Comparison of ENCODE assay signal across 9 cellular contexts in genomic region chr19:9834302-9834725, GRCh38. TPM values are rescaled to one million over a fixed set of nuclear protein-coding genes. Genes with fewer than 3 reads are reported as not detected.
DNase-seq lines count a peak whose midpoint lies in the region; ATAC-seq and TF ChIP-seq lines count a peak whose summit lies in the region.
"Had no signal": no experiment of that assay in that cellular context is flagged by ENCODE, and none has a peak within 500 bp of the region (broad histone marks: within the 10 kb centered on the region; RNA-seq: fewer than 3 reads in every experiment).

No MANE protein-coding gene starts in this region.

- no peaks in the 10 kb centered on the region for H3K9me3 ChIP-seq in BLaER1
- H3K9me3 ChIP-seq in Karpas-422 (ENCODE audit: low read length) = no peaks in the 10 kb centered on the region
- H3K9me3 ChIP-seq in aorta (ENCODE audit: control insufficient read depth, low read length) = no peaks in the 10 kb centered on the region
- H3K9me3 ChIP-seq: mucosa of descending colon had no signal

- H3K27me3 ChIP-seq in BLaER1 (no peaks in the 10 kb centered on the region), Karpas-422 (ENCODE audit: low read length) (no peaks in the 10 kb centered on the region), aorta (ENCODE audit: control insufficient read depth in 1 of 2, insufficient read depth in 2 of 2, low read length in 1 of 2) (no peaks in the 10 kb centered on the region)

- no peaks in the 10 kb centered on the region for H3K27me3 Mint-ChIP-seq in dendritic cell treated with granulocyte-macrophage colony-stimulating factor and Interleukin-4, amounts not matched to agents 40 ng/mL and 50 ng/mL, for 4 days
- peaks cover 3% of the 10 kb centered on the region for H3K27me3 Mint-ChIP-seq in neural crest cell (ENCODE audit: low read depth)

- 60 to 63% methylated on average over 6 of the region's 6 CpGs for WGBS in aorta, 2 donors

- H3K9me2 ChIP-seq in Karpas-422 (replicated peaks; ENCODE audit: insufficient read depth, low read length) = no peaks in the 10 kb centered on the region

- H3K9ac ChIP-seq in BLaER1 = no peak overlapping the region
- peak overlapping the region; percentile 68 for H3K9ac ChIP-seq in Karpas-422 (ENCODE audit: low read length)

- no peak for DNase-seq in Karpas-422
- DNase-seq in neural crest cell (ENCODE audit: low read depth, low spot score) = no peak
- DNase-seq in SIG-M5 (lab: John Stamatoyannopoulos, UW) = no peak
- no peak for DNase-seq in aorta
- DNase-seq in NCI-H82 (lab: John Stamatoyannopoulos, UW) = no peak
- no peak for DNase-seq in GOT3 (lab: John Stamatoyannopoulos, UW)

- peaks cover 53% of the 10 kb centered on the region for H3K36me3 ChIP-seq in BLaER1
- peaks cover 3% of the 10 kb centered on the region; the same call in 1 of the 2 replicates for H3K36me3 ChIP-seq in Karpas-422 (ENCODE audit: insufficient read depth, low read length)
- H3K36me3 ChIP-seq in aorta (ENCODE audit: control insufficient read depth in 1 of 2, insufficient read depth in 2 of 2, low read length in 1 of 2) = no peaks in the 10 kb centered on the region

- peak overlapping the region; percentile 54 for H3K4me2 ChIP-seq in BLaER1
- H3K4me2 ChIP-seq in Karpas-422 (ENCODE audit: low read depth, low read length, poor library complexity, severe bottlenecking) = peak overlapping the region; percentile 90

- peaks cover 23% of the 10 kb centered on the region for H3K4me1 Mint-ChIP-seq in dendritic cell treated with granulocyte-macrophage colony-stimulating factor and Interleukin-4, amounts not matched to agents 40 ng/mL and 50 ng/mL, for 4 days (ENCODE audit: low read depth)
- peaks cover 23% of the 10 kb centered on the region for H3K4me1 Mint-ChIP-seq in neural crest cell

- intact Hi-C loops in dendritic cell treated with granulocyte-macrophage colony-stimulating factor and Interleukin-4, amounts not matched to agents 40 ng/mL and 50 ng/mL, for 4 days (cut with micrococcal nuclease) = no loop called here
- intact Hi-C loops in aorta (cut with DNase I) = no loop called here

- H4K20me1 ChIP-seq in BLaER1 = peaks cover 56% of the 10 kb centered on the region
- no peaks in the 10 kb centered on the region; the same call in 1 of the 2 replicates for H4K20me1 ChIP-seq in Karpas-422 (ENCODE audit: insufficient read depth, low read depth, low read length)

- peak overlapping the region; percentile 96 for H3K4me3 ChIP-seq in BLaER1
- peak overlapping the region; percentile 77 for H3K4me3 ChIP-seq in Karpas-422 (ENCODE audit: low read length)
- H3K4me3 ChIP-seq in aorta (ENCODE audit: low read length in 2 of 2) = no peak overlapping the region

- H3K4me1 ChIP-seq in BLaER1 (peaks cover 26% of the 10 kb centered on the region), Karpas-422 (ENCODE audit: low read length) (peaks cover 17% of the 10 kb centered on the region), aorta (ENCODE audit: control insufficient read depth in 1 of 2, insufficient read depth in 2 of 2, low read length in 2 of 2) (no peaks in the 10 kb centered on the region)

- peaks cover 33% of the 10 kb centered on the region for H3K36me3 Mint-ChIP-seq in dendritic cell treated with granulocyte-macrophage colony-stimulating factor and Interleukin-4, amounts not matched to agents 40 ng/mL and 50 ng/mL, for 4 days (ENCODE audit: low read depth)
- peaks cover 3% of the 10 kb centered on the region for H3K36me3 Mint-ChIP-seq in neural crest cell (ENCODE audit: low read depth)

- peaks cover 46% of the 10 kb centered on the region for H3K79me2 ChIP-seq in Karpas-422 (ENCODE audit: low read length)

- no peak for TF ChIP-seq CTCF in neural crest cell (conservative IDR thresholded peaks at IDR 0.05)

- no peak overlapping the region for H3K27ac ChIP-seq in BLaER1
- no peak overlapping the region for H3K27ac ChIP-seq in Karpas-422 (ENCODE audit: low read length)
- no peak overlapping the region for H3K27ac ChIP-seq in aorta (ENCODE audit: low read depth in 1 of 2, low read length in 2 of 2)

- H3K9me3 Mint-ChIP-seq in dendritic cell treated with granulocyte-macrophage colony-stimulating factor and Interleukin-4, amounts not matched to agents 40 ng/mL and 50 ng/mL, for 4 days = no peaks in the 10 kb centered on the region
- no peaks in the 10 kb centered on the region for H3K9me3 Mint-ChIP-seq in neural crest cell

- ATAC-seq in aorta (ENCODE audit: low FRiP score) = no peak

- no peak overlapping the region for H2AFZ ChIP-seq in Karpas-422 (ENCODE audit: low read length)

- peak overlapping the region; percentile 87 for H3K4me3 Mint-ChIP-seq in dendritic cell treated with granulocyte-macrophage colony-stimulating factor and Interleukin-4, amounts not matched to agents 40 ng/mL and 50 ng/mL, for 4 days
- peak overlapping the region; percentile 94 for H3K4me3 Mint-ChIP-seq in neural crest cell

- peak overlapping the region; percentile 73 for H3K27ac Mint-ChIP-seq in dendritic cell treated with granulocyte-macrophage colony-stimulating factor and Interleukin-4, amounts not matched to agents 40 ng/mL and 50 ng/mL, for 4 days
- no peak overlapping the region for H3K27ac Mint-ChIP-seq in neural crest cell (ENCODE audit: unreplicated experiment)

RNA-seq across cellular contexts. Expression of gene PIN1, which starts 0.8 kb away (rescaled TPM):
- 56.9 and 119 TPM in 2 replicates for total RNA-seq in Karpas-422 (2014; rRNA removed; shearing (Covaris generic); ENCODE audit: low replicate concordance)
- total RNA-seq in neural crest cell = 117 and 127 TPM in 2 replicates
- total RNA-seq in aorta = 10 to 100 TPM; 45.5 to 45.8 TPM
- 100 to 1,000 TPM; 102 to 154 TPM for polyA plus RNA-seq in aorta

RNA-seq across cellular contexts. Expression of gene UBL5, which starts 6.6 kb away (rescaled TPM):
- 303 and 490 TPM in 2 replicates for total RNA-seq in Karpas-422 (2014; rRNA removed; shearing (Covaris generic); ENCODE audit: low replicate concordance)
- total RNA-seq in neural crest cell = 366 and 373 TPM in 2 replicates
- total RNA-seq in aorta = 100 to 1,000 TPM; 207 to 220 TPM
- 1,000 to 10,000 TPM in 1 of 2 donors, 100 to 1,000 TPM in 1; 603 to 1,147 TPM for polyA plus RNA-seq in aorta

RNA-seq across cellular contexts. Expression of gene FBXL12, which starts 15.4 kb away (rescaled TPM):
- total RNA-seq in Karpas-422 (2014; rRNA removed; shearing (Covaris generic); ENCODE audit: low replicate concordance) = 31.5 and 40.7 TPM in 2 replicates
- total RNA-seq in neural crest cell = 32.7 and 33.1 TPM in 2 replicates
- total RNA-seq in aorta = 10 to 100 TPM; 29.1 to 29.8 TPM
- 10 to 100 TPM; 11.3 to 43.5 TPM for polyA plus RNA-seq in aorta

Comparison
In these comparisons a context has a peak if more than half of its experiments do, and no peak if none do; other contexts are left out.
1. H3K4me3 ChIP-seq: peak in BLaER1 (single experiment) and Karpas-422 (single experiment); none in aorta (0 of 2).